ENCODE assay signal across 8 cellular contexts in the genomic region with DNA sequence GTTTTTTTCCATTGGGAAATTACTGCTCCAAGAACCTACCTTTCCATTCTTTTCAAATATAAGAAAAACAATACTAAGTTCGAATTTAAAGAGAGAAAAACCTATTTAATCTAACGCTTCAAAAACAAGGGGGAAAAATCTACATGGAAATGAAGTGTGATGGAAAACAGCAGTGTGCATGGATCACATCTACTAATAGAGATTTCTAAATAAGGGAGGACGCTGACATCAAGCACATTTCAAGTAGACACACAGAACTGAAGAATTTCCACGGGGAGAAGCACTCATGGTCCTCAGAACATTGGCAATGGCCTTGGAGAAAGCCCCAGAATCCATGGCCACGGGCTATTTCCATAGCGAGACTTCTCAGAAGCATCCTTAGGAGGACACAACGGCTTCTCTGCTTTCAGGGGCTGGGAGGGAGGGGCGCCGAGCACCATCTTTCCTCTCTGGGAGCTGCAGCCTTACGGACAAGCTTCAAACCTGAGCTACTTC. TPM values are rescaled to one million over a fixed set of nuclear protein-coding genes. Genes with fewer than 3 reads are reported as not detected.
A peak's percentile ranks its signal among the peaks of the same experiment; 100 is the strongest.
DNase-seq lines count a peak whose midpoint lies in the region; ATAC-seq and TF ChIP-seq lines count a peak whose summit lies in the region.

No MANE protein-coding gene starts in this region.

- peaks cover 29% of the 10 kb centered on the region for H3K4me1 ChIP-seq in mononuclear cell (ENCODE audit: insufficient read depth, low read length)

- DNase-seq in AG09309 (ENCODE audit: low read depth) (peak; percentile 0), brain microvascular endothelial cell (no peak), NCI-H446 treated with DMSO at 0.1 percent for 48 hours (lab: John Stamatoyannopoulos, UW) (no peak), COLO829 (ENCODE audit: low spot score) (no peak)
- DNase-seq in stimulated activated CD4-positive, alpha-beta T cell treated with anti-CD3 and anti-CD28 coated beads, Interleukin-4, amount 100 ng/mL, for 1 hour = no peak

- H3K4me3 ChIP-seq in AG09309 (ENCODE audit: control insufficient read depth, low read depth, low read length) (peak overlapping the region; percentile 80), brain microvascular endothelial cell (ENCODE audit: low read depth, low read length) (peak overlapping the region; percentile 77), mononuclear cell (ENCODE audit: low read length) (peak overlapping the region; percentile 87)

- TF ChIP-seq CTCF in AG09309 (IDR thresholded peaks at IDR 0.05; ENCODE audit: control insufficient read depth, insufficient read depth, low read depth, low read length, missing control alignments) (no peak), brain microvascular endothelial cell (IDR thresholded peaks at IDR 0.05; ENCODE audit: low read depth, low read length, missing control alignments) (no peak)

- H3K9me3 ChIP-seq in mononuclear cell (ENCODE audit: low read depth, low read length) = no peaks in the 10 kb centered on the region

- no peaks in the 10 kb centered on the region for H3K36me3 ChIP-seq in brain microvascular endothelial cell (replicated peaks)

- H3K27ac ChIP-seq in brain microvascular endothelial cell = peak overlapping the region; percentile 97

- in situ Hi-C loops in brain microvascular endothelial cell (cut with HindIII; ENCODE audit: low pct_ligation_motif_present, low sequenced_read_pairs) = no loop called here

- ATAC-seq in HG03064 (IDR thresholded peaks at IDR 0.05; ENCODE audit: low read depth, unreplicated experiment) = peak; percentile 1
- ATAC-seq in HG03460 (IDR thresholded peaks at IDR 0.05; ENCODE audit: unreplicated experiment) = no peak

- H3K27me3 ChIP-seq in brain microvascular endothelial cell (replicated peaks) = no peaks in the 10 kb centered on the region
- H3K27me3 ChIP-seq in mononuclear cell (ENCODE audit: insufficient read depth, low read length) = no peaks in the 10 kb centered on the region

RNA-seq across cellular contexts. Expression of gene TASOR, which starts 1.1 kb away (rescaled TPM):
- total RNA-seq in mononuclear cell = 81.5 TPM
